In the genomic region with DNA sequence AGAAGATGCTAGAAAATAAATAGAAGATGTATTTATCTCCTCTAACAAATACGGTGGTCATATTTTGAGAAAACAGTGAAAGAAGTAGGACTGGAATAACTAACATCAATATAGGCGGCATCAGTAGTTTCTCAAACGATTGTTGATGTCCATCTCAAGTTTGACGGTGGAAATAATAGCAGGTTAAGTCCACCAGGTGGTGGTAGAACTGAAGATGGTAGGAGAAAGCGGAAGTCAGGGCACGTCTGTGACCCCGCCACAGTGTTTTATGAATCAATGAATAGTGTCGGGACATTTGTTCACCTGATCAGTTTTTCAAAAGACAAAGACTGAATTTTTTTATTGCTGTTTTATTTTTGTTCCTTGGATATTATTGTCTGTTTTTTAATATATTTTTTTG, we compare ENCODE assay signal across 13 cellular contexts.
DNase-seq lines count a peak whose midpoint lies in the region; ATAC-seq, FAIRE-seq and TF ChIP-seq lines count a peak whose summit lies in the region.
"Had no signal": no experiment of that assay in that cellular context is flagged by ENCODE, and none has a peak within 500 bp of the region (broad histone marks: within the 10 kb centered on the region; RNA-seq: fewer than 3 reads in every experiment).

No MANE protein-coding gene starts in this region.

- H3K4me3 Mint-ChIP-seq in endodermal cell (no peak overlapping the region), Calu3 (ENCODE audit: low read depth, unreplicated experiment) (no peak overlapping the region)
- no peak overlapping the region for H3K4me3 Mint-ChIP-seq in stimulated activated naive B cell treated with anti-CD40 and anti-IgM and Interleukin-4, amounts not matched to agents 10 μg/mL and 1 μg/mL and 100 μg/mL, for 72 hours

- H3K4me3 ChIP-seq in endodermal cell (ENCODE audit: low read length) = no peak overlapping the region
- H3K4me3 ChIP-seq: uterus had no signal

- H3K4me1 Mint-ChIP-seq in endodermal cell (no peaks in the 10 kb centered on the region), Calu3 (ENCODE audit: low read depth, unreplicated experiment) (no peaks in the 10 kb centered on the region)
- H3K4me1 Mint-ChIP-seq in stimulated activated naive B cell treated with anti-CD40 and anti-IgM and Interleukin-4, amounts not matched to agents 10 μg/mL and 1 μg/mL and 100 μg/mL, for 72 hours = no peaks in the 10 kb centered on the region

- H3K9me3 Mint-ChIP-seq in endodermal cell = peaks cover 17% of the 10 kb centered on the region
- peaks cover 3% of the 10 kb centered on the region for H3K9me3 Mint-ChIP-seq in Calu3 (ENCODE audit: low read depth, unreplicated experiment)
- peaks cover 11 to 14% of the 10 kb centered on the region in 2 donors for H3K9me3 Mint-ChIP-seq in stimulated activated naive B cell treated with anti-CD40 and anti-IgM and Interleukin-4, amounts not matched to agents 10 μg/mL and 1 μg/mL and 100 μg/mL, for 72 hours

- H3K4me1 ChIP-seq in endodermal cell (ENCODE audit: control insufficient read depth, insufficient read depth, low read length) = no peaks in the 10 kb centered on the region
- H3K4me1 ChIP-seq: uterus had no signal

- H3K27me3 Mint-ChIP-seq in endodermal cell (ENCODE audit: insufficient read depth) (no peaks in the 10 kb centered on the region), Calu3 (ENCODE audit: unreplicated experiment) (no peaks in the 10 kb centered on the region)
- no peaks in the 10 kb centered on the region for H3K27me3 Mint-ChIP-seq in stimulated activated naive B cell treated with anti-CD40 and anti-IgM and Interleukin-4, amounts not matched to agents 10 μg/mL and 1 μg/mL and 100 μg/mL, for 72 hours

- intact Hi-C loops in Calu3 (cut with micrococcal nuclease; ENCODE audit: unreplicated experiment) = no loop called here

- no peak for ATAC-seq in HG02588 (IDR thresholded peaks at IDR 0.05; ENCODE audit: unreplicated experiment)
- no peak for ATAC-seq in stimulated activated naive B cell treated with anti-CD40 and anti-IgM and Interleukin-4, amounts not matched to agents 10 μg/mL and 1 μg/mL and 100 μg/mL, for 72 hours (replicated peaks)
- ATAC-seq: Right ventricle myocardium inferior had no signal

- no peak overlapping the region for H3K9ac ChIP-seq in endodermal cell (ENCODE audit: extremely low read depth, low read length, poor library complexity, severe bottlenecking)

- H3K27ac Mint-ChIP-seq in endodermal cell (no peak overlapping the region), Calu3 (ENCODE audit: unreplicated experiment) (no peak overlapping the region)
- H3K27ac Mint-ChIP-seq in stimulated activated naive B cell treated with anti-CD40 and anti-IgM and Interleukin-4, amounts not matched to agents 10 μg/mL and 1 μg/mL and 100 μg/mL, for 72 hours = no peak overlapping the region

- no peaks in the 10 kb centered on the region for H3K9me3 ChIP-seq in endodermal cell (ENCODE audit: control insufficient read depth, low read length)
- H3K9me3 ChIP-seq: uterus had no signal

- BruUV-seq in Calu3 (replicated peaks; lab: Mats Ljungman, UMichigan) = no TSS peak

- H3K36me3 Mint-ChIP-seq in endodermal cell (ENCODE audit: low read depth) (no peaks in the 10 kb centered on the region), Calu3 (ENCODE audit: insufficient read depth, unreplicated experiment) (no peaks in the 10 kb centered on the region)
- no peaks in the 10 kb centered on the region for H3K36me3 Mint-ChIP-seq in stimulated activated naive B cell treated with anti-CD40 and anti-IgM and Interleukin-4, amounts not matched to agents 10 μg/mL and 1 μg/mL and 100 μg/mL, for 72 hours

- TF ChIP-seq POLR2A in GM12891 (IDR thresholded peaks at IDR 0.05; ENCODE audit: low read depth, low read length) = no peak

- no peaks in the 10 kb centered on the region for H3K36me3 ChIP-seq in endodermal cell (ENCODE audit: control insufficient read depth, insufficient read depth, low read length)
- H3K36me3 ChIP-seq: uterus had no signal

- DNase-seq in A172 (ENCODE audit: low spot score) = peak; percentile 27
- DNase-seq in GM12891 (ENCODE audit: insufficient read length, low spot score) = no peak
- DNase-seq in NCI-H526 treated with DMSO at 0.1 percent for 48 hours (lab: John Stamatoyannopoulos, UW) = peak; percentile 24
- DNase-seq in endodermal cell = peak; percentile 51
- no peak for DNase-seq in Calu3
- no peak for DNase-seq in activated naive CD4-positive, alpha-beta T cell (lab: John Stamatoyannopoulos, UW)
- DNase-seq in stimulated activated naive B cell treated with anti-CD40 and anti-IgM and Interleukin-4, amounts not matched to agents 10 μg/mL and 1 μg/mL and 100 μg/mL, for 72 hours = no peak
- DNase-seq: MM.1S; stimulated activated CD4-positive, alpha-beta T cell treated with anti-CD3 and anti-CD28 coated beads, Interleukin-2, amount 100 ng/mL, for 24 hours; uterus had no signal

- peak; percentile 16 for FAIRE-seq in GM12891 (lab: Jason Lieb, UNC)
- FAIRE-seq: colon had no signal

- TF ChIP-seq CTCF in endodermal cell (conservative IDR thresholded peaks at IDR 0.05) (peak; percentile 77), Calu3 (IDR thresholded peaks at IDR 0.05; ENCODE audit: unreplicated experiment) (no peak)

- H3K27ac ChIP-seq in endodermal cell (ENCODE audit: low read depth, low read length) = no peak overlapping the region
- H3K27ac ChIP-seq: uterus had no signal

- H3K27me3 ChIP-seq in endodermal cell (ENCODE audit: control insufficient read depth, insufficient read depth, low read length, poor library complexity, severe bottlenecking) = no peaks in the 10 kb centered on the region
- H3K27me3 ChIP-seq: uterus had no signal

- WGBS in endodermal cell (ENCODE audit: insufficient coverage in 1 of 2, insufficient read length in 1 of 2), 2 experiments = 83 to 84% methylated on average over 6 to 8 of the region's 8 CpGs

- CTCF ChIA-PET in Calu3 (lab: Charles Lee) = no interaction called here

TF ChIP-seq in GM12891, 5 proteins besides CTCF, POLR2A, EP300 and RAD21:
- TF ChIP-seq SPI1 (IDR thresholded peaks at IDR 0.05; ENCODE audit: low read depth, low read length) (peak; percentile 77), POLR2AphosphoS5 (IDR thresholded peaks at IDR 0.05; ENCODE audit: low read depth, low read length) (no peak), POU2F2 (IDR thresholded peaks at IDR 0.05; ENCODE audit: low read depth, low read length) (no peak)

Comparison
In these comparisons a context has a peak if more than half of its experiments do, and no peak if none do; other contexts are left out.
1. DNase-seq: peak in A172 (single experiment), NCI-H526 treated with DMSO at 0.1 percent for 48 hours (single experiment) and endodermal cell (single experiment); none in GM12891 (single experiment), Calu3 (single experiment), activated naive CD4-positive, alpha-beta T cell (0 of 4) and stimulated activated naive B cell treated with anti-CD40 and anti-IgM and Interleukin-4, amounts not matched to agents 10 μg/mL and 1 μg/mL and 100 μg/mL, for 72 hours (single experiment).